Comparison of ENCODE assay signal across 1 cellular context in genomic region chr6:13358486-13358885, GRCh38.
A peak's percentile ranks its signal among the peaks of the same experiment; 100 is the strongest.
TF ChIP-seq lines count a peak whose summit lies in the region.

No MANE protein-coding gene starts in this region.

TF ChIP-seq in HepG2, 621 proteins besides CTCF, POLR2A, EP300 and RAD21:
- no peak for TF ChIP-seq NFKB2 (CRISPR knock-in tag; IDR thresholded peaks at IDR 0.05; ENCODE audit: borderline replicate concordance)
- TF ChIP-seq STAG1 (CRISPR knock-in tag; IDR thresholded peaks at IDR 0.05) = peak; percentile 32
- TF ChIP-seq MEF2D (CRISPR knock-in tag; IDR thresholded peaks at IDR 0.05) = no peak
TF ChIP-seq in HepG2: peak in this region for 1.
